12 cellular contexts compared by ENCODE assay signal in the genomic region with DNA sequence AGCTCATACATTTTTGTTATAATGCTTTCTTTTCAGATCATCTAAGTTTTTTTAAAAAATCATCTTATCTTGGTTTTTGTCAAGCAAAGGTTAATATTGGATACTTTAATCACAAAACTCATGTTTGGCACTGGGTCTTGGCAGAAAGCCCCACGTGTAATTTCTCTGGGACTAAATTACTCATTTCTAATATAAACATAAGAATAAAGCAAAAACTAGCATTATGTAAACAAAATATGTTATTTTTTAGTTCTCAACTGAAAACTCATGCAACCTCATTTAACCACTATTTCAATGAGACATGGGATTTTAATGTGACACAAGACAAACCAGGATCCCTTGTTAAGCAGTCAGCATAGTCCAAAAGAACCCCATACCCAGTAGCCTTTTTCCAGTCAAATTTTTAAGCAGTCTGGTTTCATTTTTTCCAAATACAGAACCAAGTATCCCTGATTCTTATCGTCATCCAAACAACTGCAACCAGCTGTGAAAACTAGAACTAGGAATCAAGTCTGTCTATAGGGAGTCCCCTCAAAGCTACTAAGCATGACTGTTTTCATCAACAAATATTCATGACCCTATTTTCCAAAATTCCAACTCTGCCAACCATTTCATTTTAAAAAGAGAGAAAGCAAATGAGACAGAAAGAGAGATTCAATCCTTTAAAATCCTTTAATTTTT. TPM values are rescaled to one million over a fixed set of nuclear protein-coding genes. Genes with fewer than 3 reads are reported as not detected.
"Had no signal": no experiment of that assay in that cellular context is flagged by ENCODE, and none has a peak within 500 bp of the region (broad histone marks: within the 10 kb centered on the region; RNA-seq: fewer than 3 reads in every experiment).

No MANE protein-coding gene starts in this region.

- ATAC-seq: naive thymus-derived CD8-positive, alpha-beta T cell; stimulated activated memory B cell treated with anti-CD40 and anti-IgM and Interleukin-4, amounts not matched to agents 10 μg/mL and 1 μg/mL and 100 μg/mL, for 72 hours had no signal

- H3K4me1 ChIP-seq: esophagus muscularis mucosa had no signal

- H3K27ac ChIP-seq: esophagus muscularis mucosa, neutrophil had no signal

- DNase-seq: activated naive CD4-positive, alpha-beta T cell treated with anti-CD3 and anti-CD28 coated beads, Interleukin-2, amount 50 U/mL, for 16 hours; amniotic stem cell; immature natural killer cell; left cardiac atrium; naive thymus-derived CD8-positive, alpha-beta T cell; posterior cingulate gyrus; stimulated activated CD4-positive, alpha-beta T cell treated with anti-CD3 and anti-CD28 coated beads, Interleukin-1b, Interleukin-23, amount 100 ng/mL, for 48 hours; trophoblast cell had no signal

- H3K27me3 ChIP-seq: esophagus muscularis mucosa, neutrophil had no signal

- H3K9me3 ChIP-seq: neutrophil had no signal

- H3K4me3 ChIP-seq: esophagus muscularis mucosa had no signal

- H3K36me3 ChIP-seq: esophagus muscularis mucosa, neutrophil had no signal

RNA-seq across cellular contexts. Expression of a gene that starts 27.1 kb away (rescaled TPM):
- total RNA-seq: T-helper 2 cell treated with Interferon-gamma antibody and Interleukin-4, amounts not matched to agents 100 ng/mL and 5 ng/mL, for 36 hours had no signal
